Comparison of ENCODE assay signal across 11 cellular contexts in genomic region chrX:49270249-49270921, GRCh38. TPM values are rescaled to one million over a fixed set of nuclear protein-coding genes. Genes with fewer than 3 reads are reported as not detected.
A peak's percentile ranks its signal among the peaks of the same experiment; 100 is the strongest.
DNase-seq lines count a peak whose midpoint lies in the region; FAIRE-seq and TF ChIP-seq lines count a peak whose summit lies in the region.
"Had no signal": no experiment of that assay in that cellular context is flagged by ENCODE, and none has a peak within 500 bp of the region (broad histone marks: within the 10 kb centered on the region; RNA-seq: fewer than 3 reads in every experiment).

No MANE protein-coding gene starts in this region.

- H3K9ac ChIP-seq in keratinocyte (ENCODE audit: control insufficient read depth, extremely low read depth, insufficient read depth, low read length), result peak overlapping the region; percentile 89

- no peak for TF ChIP-seq CTCF in keratinocyte (optimal IDR thresholded peaks at IDR 0.05 in 1 of 3, IDR thresholded peaks at IDR 0.05 in 1 of 3, conservative IDR thresholded peaks at IDR 0.05 in 1 of 3; ENCODE audit: extremely low read depth in 1 of 3, insufficient read depth in 2 of 3, low read length in 3 of 3)
- TF ChIP-seq CTCF in stomach (IDR thresholded peaks at IDR 0.05), result no peak

- no peak for TF ChIP-seq POLR2A in stomach (IDR thresholded peaks at IDR 0.05)

- H3K36me3 ChIP-seq in keratinocyte (ENCODE audit: control insufficient read depth in 2 of 2, extremely low read depth in 1 of 2, insufficient read depth in 2 of 2, low read length in 2 of 2) (no peaks in the 10 kb centered on the region), stomach (no peaks in the 10 kb centered on the region)

- H3K4me1 Mint-ChIP-seq in activated naive CD8-positive, alpha-beta T cell treated with anti-CD3 and anti-CD28 coated beads for 36 hours, result peaks cover 47% of the 10 kb centered on the region

- H3K27ac Mint-ChIP-seq in activated naive CD8-positive, alpha-beta T cell treated with anti-CD3 and anti-CD28 coated beads for 36 hours, result peak overlapping the region; percentile 88

- H2AFZ ChIP-seq in keratinocyte (ENCODE audit: control insufficient read depth, low read length), result peak overlapping the region; percentile 19

- DNase-seq in DMS53 (lab: John Stamatoyannopoulos, UW) (peak; percentile 54), DMS53 treated with DMSO at 0.1 percent for 48 hours (lab: John Stamatoyannopoulos, UW; ENCODE audit: unreplicated experiment) (no peak), keratinocyte (ENCODE audit: low read depth, low spot score) (no peak), stomach (no peak), hippocampal formation (lab: John Stamatoyannopoulos, UW) (no peak), NCI-H748 (lab: John Stamatoyannopoulos, UW; ENCODE audit: unreplicated experiment) (no peak), activated gamma-delta T cell (lab: John Stamatoyannopoulos, UW) (no peak)
- DNase-seq in activated naive CD8-positive, alpha-beta T cell treated with anti-CD3 and anti-CD28 coated beads for 36 hours, result no peak

- no peaks in the 10 kb centered on the region for H3K9me3 Mint-ChIP-seq in activated naive CD8-positive, alpha-beta T cell treated with anti-CD3 and anti-CD28 coated beads for 36 hours

- intact Hi-C loops in stomach (cut with DNase I; ENCODE audit: low total_unique reads), result no loop called here

- no peak for TF ChIP-seq EP300 in stomach (IDR thresholded peaks at IDR 0.05)

- H3K4me1 ChIP-seq in keratinocyte (ENCODE audit: control insufficient read depth, extremely low read depth, insufficient read depth, low read length) (peaks cover 14% of the 10 kb centered on the region), stomach (peaks cover 5 to 39% (median 32%) of the 10 kb centered on the region in 4 donors)

- no peaks in the 10 kb centered on the region for H3K9me1 ChIP-seq in keratinocyte (ENCODE audit: control insufficient read depth, extremely low read depth, insufficient read depth, low read length)

- no peak for FAIRE-seq in keratinocyte (lab: Jason Lieb, UNC)
- FAIRE-seq: islet of Langerhans had no signal

- H4K20me1 ChIP-seq in keratinocyte (ENCODE audit: control insufficient read depth, extremely low read depth, insufficient read depth, low read length), result no peaks in the 10 kb centered on the region

- peak overlapping the region; percentile 69 for H3K4me3 Mint-ChIP-seq in activated naive CD8-positive, alpha-beta T cell treated with anti-CD3 and anti-CD28 coated beads for 36 hours

- peaks cover 4% of the 10 kb centered on the region for H3K27me3 Mint-ChIP-seq in activated naive CD8-positive, alpha-beta T cell treated with anti-CD3 and anti-CD28 coated beads for 36 hours

- 43 to 95% (median 73%) methylated on average over 3 to 55 of the region's 66 CpGs for WGBS in stomach, 5 donors

- peaks cover 22% of the 10 kb centered on the region for H3K36me3 Mint-ChIP-seq in activated naive CD8-positive, alpha-beta T cell treated with anti-CD3 and anti-CD28 coated beads for 36 hours

- H3K9me3 ChIP-seq in keratinocyte (ENCODE audit: control insufficient read depth, low read depth, low read length) (no peaks in the 10 kb centered on the region), stomach (no peaks in the 10 kb centered on the region)

- dilution Hi-C loops in keratinocyte (cut with MboI; ENCODE audit: extremely low pct_ligation_motif_present, low sequenced_read_pairs), result no loop called here

- H3K27ac ChIP-seq in keratinocyte (ENCODE audit: control insufficient read depth, insufficient read depth, low read length) (peak overlapping the region; percentile 95), stomach (peak overlapping the region; percentile 90 to 98 (median 92))

- no peaks in the 10 kb centered on the region for H3K27me3 ChIP-seq in keratinocyte (ENCODE audit: control insufficient read depth, extremely low read depth, insufficient read depth, low read length)
- H3K27me3 ChIP-seq in stomach, result no peaks in the 10 kb centered on the region

- H3K4me3 ChIP-seq in keratinocyte (ENCODE audit: control insufficient read depth in 2 of 3, extremely low read depth in 1 of 3, insufficient read depth in 2 of 3, low read depth in 1 of 3, low read length in 3 of 3) (peak overlapping the region; percentile 45 to 55 (median 49)), stomach (peak overlapping the region; percentile 64 to 71 (median 66))

- H3K79me2 ChIP-seq in keratinocyte (ENCODE audit: control insufficient read depth, insufficient read depth, low read length), result peaks cover 2% of the 10 kb centered on the region

- peak overlapping the region; percentile 65 for H3K4me2 ChIP-seq in keratinocyte (ENCODE audit: control insufficient read depth, extremely low read depth, insufficient read depth, low read depth, low read length)

RNA-seq across cellular contexts. Expression of gene PPP1R3F, which starts 0.8 kb away (rescaled TPM):
- 1 to 10 TPM; 2.1 to 2.5 TPM for total RNA-seq in activated naive CD8-positive, alpha-beta T cell treated with anti-CD3 and anti-CD28 coated beads for 36 hours
- polyA plus RNA-seq in keratinocyte (0.29 to 1.4 TPM (median 0.62 TPM) in 3 replicates), stomach (1 to 10 TPM; 2.1 to 6.4 (median 4.0) TPM)
- 3.7 TPM for polyA plus RNA-seq in keratinocyte (2011; ENCODE audit: low read depth)
- polyA plus RNA-seq in keratinocyte (2011; cell fraction: cytosol; rRNA removed), result 0.55 and 0.64 TPM in 2 replicates
- 0.47 and 1.1 TPM in 2 replicates for polyA plus RNA-seq in keratinocyte (2011; cell fraction: nucleus; rRNA removed)
- 0.49 and 1.4 TPM in 2 replicates for polyA plus RNA-seq in keratinocyte (2012; ENCODE audit: low replicate concordance)
- 0.10 to 1.1 TPM (median 0.26 TPM) in 3 replicates for polyA minus RNA-seq in keratinocyte
- polyA minus RNA-seq in keratinocyte (2011; cell fraction: cytosol; rRNA and poly(A)+ RNA removed), result not detected
- polyA minus RNA-seq in keratinocyte (2011; cell fraction: nucleus; rRNA and poly(A)+ RNA removed), result 0.47 and 1.3 TPM in 2 replicates
- 10 to 100 TPM in 1 of 5 donors, 1 to 10 TPM in 4; 1.4 to 20.4 (median 5.7) TPM for total RNA-seq in stomach

RNA-seq across cellular contexts. Expression of gene FOXP3, which starts 5.9 kb away (rescaled TPM):
- total RNA-seq in activated naive CD8-positive, alpha-beta T cell treated with anti-CD3 and anti-CD28 coated beads for 36 hours, result 10 to 100 TPM; 11.2 to 11.9 TPM
- polyA plus RNA-seq in keratinocyte (0.05 to 0.12 TPM (median 0.06 TPM) in 3 replicates), stomach (under 1 TPM in 2 of 3 donors, not detected in 1; 0.12 to 0.88 TPM)
- polyA plus RNA-seq in keratinocyte (2011; ENCODE audit: low read depth), result not detected
- 0.02 and 0.09 TPM in 2 replicates for polyA plus RNA-seq in keratinocyte (2011; cell fraction: cytosol; rRNA removed)
- polyA plus RNA-seq in keratinocyte (2011; cell fraction: nucleus; rRNA removed), result 0.15 and 0.31 TPM in 2 replicates
- polyA plus RNA-seq in keratinocyte (2012; ENCODE audit: low replicate concordance), result 0.18 and 0.31 TPM in 2 replicates
- polyA minus RNA-seq in keratinocyte, result 0.10 to 0.46 TPM in 2 of 3 replicates, not detected in the other
- not detected for polyA minus RNA-seq in keratinocyte (2011; cell fraction: cytosol; rRNA and poly(A)+ RNA removed)
- 0.21 TPM in 1 of 2 replicates, not detected in the other for polyA minus RNA-seq in keratinocyte (2011; cell fraction: nucleus; rRNA and poly(A)+ RNA removed)
- total RNA-seq in stomach, result not detected
- total RNA-seq: A172 had no signal

RNA-seq across cellular contexts. Expression of gene GAGE10, which starts 33.1 kb away (rescaled TPM):
- not detected for total RNA-seq in activated naive CD8-positive, alpha-beta T cell treated with anti-CD3 and anti-CD28 coated beads for 36 hours
- polyA plus RNA-seq in keratinocyte (not detected in 3 replicates), stomach (not detected)
- polyA plus RNA-seq in keratinocyte (2011; ENCODE audit: low read depth), result not detected
- not detected in 2 replicates for polyA plus RNA-seq in keratinocyte (2011; cell fraction: cytosol; rRNA removed)
- polyA plus RNA-seq in keratinocyte (2011; cell fraction: nucleus; rRNA removed), result not detected in 2 replicates
- not detected in 2 replicates for polyA plus RNA-seq in keratinocyte (2012; ENCODE audit: low replicate concordance)
- not detected in 3 replicates for polyA minus RNA-seq in keratinocyte
- not detected for polyA minus RNA-seq in keratinocyte (2011; cell fraction: cytosol; rRNA and poly(A)+ RNA removed)
- not detected in 2 replicates for polyA minus RNA-seq in keratinocyte (2011; cell fraction: nucleus; rRNA and poly(A)+ RNA removed)
- total RNA-seq in stomach, result not detected
- total RNA-seq: A172, M059J had no signal

RNA-seq across cellular contexts. Expression of gene CCDC22, which starts 35.1 kb away (rescaled TPM):
- 10 to 100 TPM; 18.3 to 18.9 TPM for total RNA-seq in activated naive CD8-positive, alpha-beta T cell treated with anti-CD3 and anti-CD28 coated beads for 36 hours
- polyA plus RNA-seq in keratinocyte (8.2 to 13.5 TPM (median 8.5 TPM) in 3 replicates), stomach (10 to 100 TPM in 1 of 3 donors, 1 to 10 TPM in 2; 7.4 to 12.2 (median 8.9) TPM)
- 7.2 TPM for polyA plus RNA-seq in keratinocyte (2011; ENCODE audit: low read depth)
- polyA plus RNA-seq in keratinocyte (2011; cell fraction: cytosol; rRNA removed), result 7.2 and 12.3 TPM in 2 replicates
- polyA plus RNA-seq in keratinocyte (2011; cell fraction: nucleus; rRNA removed), result 13.9 and 15.8 TPM in 2 replicates
- 9.7 and 12.1 TPM in 2 replicates for polyA plus RNA-seq in keratinocyte (2012; ENCODE audit: low replicate concordance)
- polyA minus RNA-seq in keratinocyte, result 13.6 to 35.7 TPM (median 19.0 TPM) in 3 replicates
- polyA minus RNA-seq in keratinocyte (2011; cell fraction: cytosol; rRNA and poly(A)+ RNA removed), result 27.8 TPM
- 7.6 and 7.9 TPM in 2 replicates for polyA minus RNA-seq in keratinocyte (2011; cell fraction: nucleus; rRNA and poly(A)+ RNA removed)
- total RNA-seq in stomach, result 10 to 100 TPM in 2 of 5 donors, 1 to 10 TPM in 3; 2.7 to 68.9 (median 7.0) TPM

RNA-seq across cellular contexts. Expression of gene CACNA1F, which starts 37.2 kb away (rescaled TPM):
- under 1 TPM; 0.72 to 0.85 TPM for total RNA-seq in activated naive CD8-positive, alpha-beta T cell treated with anti-CD3 and anti-CD28 coated beads for 36 hours
- polyA plus RNA-seq in keratinocyte (0.03 TPM in 1 of 3 replicates, not detected in the others), stomach (under 1 TPM; 0.06 to 0.18 (median 0.15) TPM)
- not detected for polyA plus RNA-seq in keratinocyte (2011; ENCODE audit: low read depth)
- polyA plus RNA-seq in keratinocyte (2011; cell fraction: cytosol; rRNA removed), result not detected in 2 replicates
- 0.01 TPM in 1 of 2 replicates, not detected in the other for polyA plus RNA-seq in keratinocyte (2011; cell fraction: nucleus; rRNA removed)
- not detected in 2 replicates for polyA plus RNA-seq in keratinocyte (2012; ENCODE audit: low replicate concordance)
- polyA minus RNA-seq in keratinocyte, result not detected in 3 replicates
- not detected for polyA minus RNA-seq in keratinocyte (2011; cell fraction: cytosol; rRNA and poly(A)+ RNA removed)
- polyA minus RNA-seq in keratinocyte (2011; cell fraction: nucleus; rRNA and poly(A)+ RNA removed), result not detected in 2 replicates
- total RNA-seq in stomach, result 1 to 10 TPM in 1 of 5 donors, under 1 TPM in 2, not detected in 2; 0.37 to 6.1 (median 0.89) TPM
- total RNA-seq: A172, M059J had no signal

Comparison
In these comparisons a context has a peak if more than half of its experiments do, and no peak if none do; other contexts are left out.
1. RNA of gene FOXP3, which starts 5.9 kb away (total RNA-seq): 11.2 to 11.9 TPM in activated naive CD8-positive, alpha-beta T cell treated with anti-CD3 and anti-CD28 coated beads for 36 hours; not detected in stomach; every median in the first group is over 4 times any median in the second.